12 cellular contexts compared by ENCODE assay signal in the genomic region with DNA sequence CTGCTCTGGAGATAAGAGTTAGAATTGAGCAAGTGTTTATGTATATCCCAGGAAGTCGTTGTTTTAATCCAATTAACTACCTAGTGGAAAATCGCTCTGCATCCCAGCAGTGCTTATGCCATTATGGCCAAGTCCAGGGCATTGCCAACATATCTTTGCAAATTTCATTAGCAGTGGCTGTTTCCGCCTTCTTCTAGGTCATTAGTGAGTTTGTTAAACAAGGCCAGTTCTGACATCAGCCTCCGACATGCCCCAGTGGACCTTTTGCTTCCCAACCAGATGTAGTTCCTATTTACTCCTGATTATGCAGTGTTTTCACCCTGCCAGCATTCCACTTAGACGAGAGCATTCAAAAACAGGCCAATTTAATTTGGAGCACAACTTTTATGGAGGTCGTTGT.
"Had no signal": no experiment of that assay in that cellular context is flagged by ENCODE, and none has a peak within 500 bp of the region (broad histone marks: within the 10 kb centered on the region; RNA-seq: fewer than 3 reads in every experiment).

No MANE protein-coding gene starts in this region.

- ATAC-seq: effector memory CD8-positive, alpha-beta T cell; left lung; lower lobe of right lung; natural killer cell treated with Interleukin-12 subunit alpha and Interleukin-12 subunit beta and Interleukin-15 and Interleukin-18, amount 100 ng/mL, for 72 hours; right cardiac atrium had no signal

- DNase-seq: effector memory CD8-positive, alpha-beta T cell; heart right ventricle; islet precursor cell; left lung; lower lobe of right lung; midbrain; nucleus accumbens; ovary; right cardiac atrium; stimulated activated CD4-positive, alpha-beta T cell treated with anti-CD3 and anti-CD28 coated beads, Interleukin-2, amount 100 ng/mL, for 48 hours; stimulated activated naive CD4-positive, alpha-beta T cell treated with Interleukin-2 at 50 U/mL for 16 hours had no signal
